In genomic region chr19:35125270-35125717, GRCh38 we compare ENCODE assay signal across 2 cellular contexts.
TF ChIP-seq lines count a peak whose summit lies in the region.

No MANE protein-coding gene starts in this region.

TF ChIP-seq in A549, 52 proteins besides CTCF, POLR2A, EP300 and RAD21:
- TF ChIP-seq SMC3 (IDR thresholded peaks at IDR 0.05) = no peak
- TF ChIP-seq ZNF302 (CRISPR knock-in tag; IDR thresholded peaks at IDR 0.05) = no peak
- no peak for TF ChIP-seq RARB (CRISPR knock-in tag; IDR thresholded peaks at IDR 0.05)
- no peak for TF ChIP-seq KDM5A (IDR thresholded peaks at IDR 0.05)
- TF ChIP-seq MAZ (IDR thresholded peaks at IDR 0.05; ENCODE audit: borderline replicate concordance, low read depth, low read length) = no peak
- no peak for TF ChIP-seq MAFK (IDR thresholded peaks at IDR 0.05; ENCODE audit: partially characterized antibody)
- TF ChIP-seq JUN (IDR thresholded peaks at IDR 0.05) = no peak

TF ChIP-seq in H1, 55 proteins besides CTCF, POLR2A, EP300 and RAD21:
- no peak for TF ChIP-seq SAP30 (IDR thresholded peaks at IDR 0.05; ENCODE audit: insufficient read depth, insufficient replicate concordance, low read length)
- TF ChIP-seq RNF2 (IDR thresholded peaks at IDR 0.05; ENCODE audit: borderline replicate concordance, low read depth, low read length, missing control alignments, poor library complexity, severe bottlenecking) = no peak
- no peak for TF ChIP-seq HDAC2 (IDR thresholded peaks at IDR 0.05; ENCODE audit: borderline replicate concordance in 1 of 2, low read depth in 2 of 2, low read length in 2 of 2)
- TF ChIP-seq MAFK (IDR thresholded peaks at IDR 0.05; ENCODE audit: low read depth, low read length) = no peak
- no peak for TF ChIP-seq GABPA (IDR thresholded peaks at IDR 0.05; ENCODE audit: borderline replicate concordance, insufficient read depth, low read length)
- no peak for TF ChIP-seq FOSL1 (IDR thresholded peaks at IDR 0.05; ENCODE audit: insufficient read depth, low read depth, low read length)
- TF ChIP-seq NRF1 (IDR thresholded peaks at IDR 0.05; ENCODE audit: low read depth, low read length) = no peak
- no peak for TF ChIP-seq BCL11A (IDR thresholded peaks at IDR 0.05; ENCODE audit: low read depth in 2 of 2, low read length in 2 of 2)
- TF ChIP-seq SIRT6 (IDR thresholded peaks at IDR 0.05; ENCODE audit: low read length) = no peak
- TF ChIP-seq HDAC6 (IDR thresholded peaks at IDR 0.05; ENCODE audit: low read depth, low read length) = no peak
